8 cellular contexts compared by ENCODE assay signal in genomic region chr7:44240983-44241510, GRCh38. TPM values are rescaled to one million over a fixed set of nuclear protein-coding genes. Genes with fewer than 3 reads are reported as not detected.
A peak's percentile ranks its signal among the peaks of the same experiment; 100 is the strongest.
DNase-seq lines count a peak whose midpoint lies in the region; ATAC-seq and TF ChIP-seq lines count a peak whose summit lies in the region.

No MANE protein-coding gene starts in this region.

- peaks cover 4% of the 10 kb centered on the region for H3K4me1 Mint-ChIP-seq in T-helper 17 cell

- TF ChIP-seq CTCF in DND-41 (IDR thresholded peaks at IDR 0.05; ENCODE audit: borderline replicate concordance, extremely low read depth, low read length, poor library complexity, severe bottlenecking) (peak; percentile 80), retinal pigment epithelial cell (conservative IDR thresholded peaks at IDR 0.05; ENCODE audit: low read depth, low read length) (peak; percentile 85)

- no peak overlapping the region for H3K9ac ChIP-seq in DND-41 (ENCODE audit: low read depth, low read length)

- H3K27me3 Mint-ChIP-seq in T-helper 17 cell: no peaks in the 10 kb centered on the region

- no peak overlapping the region for H3K4me3 ChIP-seq in DND-41 (ENCODE audit: low read depth in 1 of 2, low read length in 2 of 2)
- no peak overlapping the region for H3K4me3 ChIP-seq in H7 (ENCODE audit: insufficient read depth, low read depth, low read length)
- H3K4me3 ChIP-seq in retinal pigment epithelial cell (ENCODE audit: low read length): no peak overlapping the region

- ATAC-seq in DND-41 (ENCODE audit: insufficient read depth, low read depth) (peak; percentile 89), T-helper 17 cell (peak; percentile 83), left ventricle myocardium superior (peak; percentile 86)

- peaks cover 6% of the 10 kb centered on the region; the same call in 1 of the 2 replicates for H4K20me1 ChIP-seq in DND-41 (ENCODE audit: insufficient read depth, low read length)

- H3K4me2 ChIP-seq in DND-41 (ENCODE audit: insufficient read depth, low read length): no peak overlapping the region

- intact Hi-C loops in left ventricle myocardium superior (cut with micrococcal nuclease): loop anchor here (5.0 kb wide), 2 partner anchors 66 to 236 kb away; no protein-coding TSS in a partner anchor

- no peaks in the 10 kb centered on the region for H3K36me3 Mint-ChIP-seq in T-helper 17 cell (ENCODE audit: low read depth)

- peak overlapping the region; percentile 52 for H3K4me3 Mint-ChIP-seq in T-helper 17 cell

- no peaks in the 10 kb centered on the region for H3K36me3 ChIP-seq in DND-41 (ENCODE audit: insufficient read depth, low read length)
- no peaks in the 10 kb centered on the region for H3K36me3 ChIP-seq in H7 (replicated peaks; ENCODE audit: control insufficient read depth, insufficient read depth, low read length)

- peak; percentile 63 for DNase-seq in DND-41
- DNase-seq in H7: peak; percentile 96
- DNase-seq in NCI-H146 treated with DMSO at 0.1 percent for 48 hours (lab: John Stamatoyannopoulos, UW; ENCODE audit: unreplicated experiment): peak; percentile 6
- DNase-seq in T-helper 17 cell: peak; percentile 24 to 29 (median 28)
- DNase-seq in amygdala (lab: John Stamatoyannopoulos, UW): peak in 49 of 56 donors; percentile 16 to 75 (median 48)
- DNase-seq in left ventricle myocardium superior: peak; percentile 76
- DNase-seq in retinal pigment epithelial cell (ENCODE audit: low read depth): peak; percentile 34
- DNase-seq in NCI-H187 treated with DMSO at 0.1 percent for 48 hours (lab: John Stamatoyannopoulos, UW): no peak

- H2AFZ ChIP-seq in DND-41 (ENCODE audit: low read depth, low read length): peak overlapping the region; percentile 15; the same call in 1 of the 2 replicates

- H3K4me1 ChIP-seq in DND-41 (ENCODE audit: insufficient read depth, low read length): no peaks in the 10 kb centered on the region

- H3K27ac Mint-ChIP-seq in T-helper 17 cell: no peak overlapping the region

- H3K79me2 ChIP-seq in DND-41 (ENCODE audit: insufficient read depth, low read length): no peaks in the 10 kb centered on the region

- H3K27me3 ChIP-seq in DND-41 (ENCODE audit: insufficient read depth, low read length, poor library complexity): peaks cover 3% of the 10 kb centered on the region
- H3K27me3 ChIP-seq in H7 (ENCODE audit: control insufficient read depth, insufficient read depth, low read length): no peaks in the 10 kb centered on the region

- no peak overlapping the region for H3K27ac ChIP-seq in DND-41 (ENCODE audit: low read length)

- no peaks in the 10 kb centered on the region for H3K9me3 ChIP-seq in DND-41 (ENCODE audit: insufficient read depth, low read length, severe bottlenecking)
- no peaks in the 10 kb centered on the region for H3K9me3 ChIP-seq in T-helper 17 cell (ENCODE audit: control insufficient read depth, low read length, poor library complexity, severe bottlenecking)

RNA-seq across cellular contexts. Expression of gene YKT6, which starts 40.3 kb away (rescaled TPM):
- total RNA-seq in H7 (2014; rRNA removed; shearing (Covaris generic)): 82.4 and 93.4 TPM in 2 replicates
- total RNA-seq in T-helper 17 cell: 10 to 100 TPM; 68.2 to 68.9 TPM
- 58.4 TPM for total RNA-seq in left ventricle myocardium superior

RNA-seq across cellular contexts. Expression of gene GCK, which starts 51.8 kb away (rescaled TPM):
- total RNA-seq in H7 (2014; rRNA removed; shearing (Covaris generic)): 2.8 and 3.7 TPM in 2 replicates
- under 1 TPM in 1 of 2 donors, not detected in 1; 0.45 TPM for total RNA-seq in T-helper 17 cell
- total RNA-seq in left ventricle myocardium superior: 1.4 TPM
